ENCODE assay signal across 14 cellular contexts in genomic region chr5:135724475-135725065, GRCh38.
"Had no signal": no experiment of that assay in that cellular context is flagged by ENCODE, and none has a peak within 500 bp of the region (broad histone marks: within the 10 kb centered on the region; RNA-seq: fewer than 3 reads in every experiment).

No MANE protein-coding gene starts in this region.

- H3K9ac ChIP-seq: parathyroid adenoma had no signal

- H3K4me3 Mint-ChIP-seq: activated CD4-positive, alpha-beta memory T cell treated with anti-CD3 and anti-CD28 coated beads, Interleukin-2, amount 10 ng/mL, durations not matched to agents 7 days and 5 days; activated CD4-positive, alpha-beta T cell treated with anti-CD3 and anti-CD28 coated beads for 36 hours; activated naive CD4-positive, alpha-beta T cell treated with anti-CD3 and anti-CD28 coated beads, Interleukin-2, amount 10 ng/mL, durations not matched to agents 7 days and 5 days; activated T-cell treated with anti-CD3 and anti-CD28 coated beads, Interleukin-2, amount 50 U/mL, for 24 hours; natural killer cell; T-helper 17 cell had no signal

- ATAC-seq: activated CD4-positive, alpha-beta T cell treated with anti-CD3 and anti-CD28 coated beads for 36 hours; gastroesophageal sphincter; natural killer cell; stimulated activated naive CD8-positive, alpha-beta T cell treated with anti-CD3 and anti-CD28 coated beads, Interleukin-15, Interleukin-2, amounts not matched to agents 100 U/mL and 50 U/mL, for 24 hours; T-helper 17 cell had no signal

- H3K27ac ChIP-seq: gastroesophageal sphincter, neutrophil, parathyroid adenoma, suprapubic skin had no signal

- H3K36me3 ChIP-seq: gastroesophageal sphincter, neutrophil, suprapubic skin had no signal

- H3K4me1 Mint-ChIP-seq: activated CD4-positive, alpha-beta memory T cell treated with anti-CD3 and anti-CD28 coated beads, Interleukin-2, amount 10 ng/mL, durations not matched to agents 7 days and 5 days; activated CD4-positive, alpha-beta T cell treated with anti-CD3 and anti-CD28 coated beads for 36 hours; activated naive CD4-positive, alpha-beta T cell treated with anti-CD3 and anti-CD28 coated beads, Interleukin-2, amount 10 ng/mL, durations not matched to agents 7 days and 5 days; natural killer cell had no signal

- DNase-seq: activated CD4-positive, alpha-beta memory T cell treated with anti-CD3 and anti-CD28 coated beads, Interleukin-2, amount 10 ng/mL, durations not matched to agents 7 days and 5 days; activated CD4-positive, alpha-beta T cell treated with anti-CD3 and anti-CD28 coated beads for 36 hours; activated naive CD4-positive, alpha-beta T cell treated with anti-CD3 and anti-CD28 coated beads, Interleukin-2, amount 10 ng/mL, durations not matched to agents 7 days and 5 days; activated T-cell treated with anti-CD3 and anti-CD28 coated beads, Interleukin-2, amount 50 U/mL, for 24 hours; natural killer cell; stimulated activated CD4-positive, alpha-beta T cell treated with anti-CD3 and anti-CD28 coated beads, Interleukin-4, amount 100 ng/mL, for 4 hours; stimulated activated CD8-positive, alpha-beta memory T cell treated with anti-CD3 and anti-CD28 coated beads, Interleukin-4, amount 100 ng/mL, for 48 hours; stimulated activated naive CD8-positive, alpha-beta T cell treated with anti-CD3 and anti-CD28 coated beads, Interleukin-15, Interleukin-2, amounts not matched to agents 100 U/mL and 50 U/mL, for 24 hours; T-helper 17 cell had no signal

- H2AFZ ChIP-seq: parathyroid adenoma had no signal

- H3K4me3 ChIP-seq: gastroesophageal sphincter, skin epidermis, suprapubic skin had no signal

- H3K9me3 ChIP-seq: gastroesophageal sphincter, neutrophil, suprapubic skin had no signal

- H3K36me3 Mint-ChIP-seq: activated naive CD4-positive, alpha-beta T cell treated with anti-CD3 and anti-CD28 coated beads, Interleukin-2, amount 10 ng/mL, durations not matched to agents 7 days and 5 days; natural killer cell had no signal

- H3K4me1 ChIP-seq: gastroesophageal sphincter, parathyroid adenoma had no signal

- H3K9me3 Mint-ChIP-seq: activated CD4-positive, alpha-beta memory T cell treated with anti-CD3 and anti-CD28 coated beads, Interleukin-2, amount 10 ng/mL, durations not matched to agents 7 days and 5 days; activated naive CD4-positive, alpha-beta T cell treated with anti-CD3 and anti-CD28 coated beads, Interleukin-2, amount 10 ng/mL, durations not matched to agents 7 days and 5 days; activated T-cell treated with anti-CD3 and anti-CD28 coated beads, Interleukin-2, amount 50 U/mL, for 24 hours; natural killer cell had no signal

- H3K79me2 ChIP-seq: parathyroid adenoma had no signal

- H3K27ac Mint-ChIP-seq: activated CD4-positive, alpha-beta memory T cell treated with anti-CD3 and anti-CD28 coated beads, Interleukin-2, amount 10 ng/mL, durations not matched to agents 7 days and 5 days; activated CD4-positive, alpha-beta T cell treated with anti-CD3 and anti-CD28 coated beads for 36 hours; activated naive CD4-positive, alpha-beta T cell treated with anti-CD3 and anti-CD28 coated beads, Interleukin-2, amount 10 ng/mL, durations not matched to agents 7 days and 5 days; activated T-cell treated with anti-CD3 and anti-CD28 coated beads, Interleukin-2, amount 50 U/mL, for 24 hours; natural killer cell; T-helper 17 cell had no signal

- H3K27me3 ChIP-seq: gastroesophageal sphincter, neutrophil, suprapubic skin had no signal
